21 cellular contexts compared by ENCODE assay signal in genomic region chr5:126098330-126099017, GRCh38.
DNase-seq lines count a peak whose midpoint lies in the region; FAIRE-seq and TF ChIP-seq lines count a peak whose summit lies in the region.
"Had no signal": no experiment of that assay in that cellular context is flagged by ENCODE, and none has a peak within 500 bp of the region (broad histone marks: within the 10 kb centered on the region; RNA-seq: fewer than 3 reads in every experiment).

No MANE protein-coding gene starts in this region.

- H2AFZ ChIP-seq in GM23248 (no peak overlapping the region), astrocyte (ENCODE audit: low read depth, low read length) (no peak overlapping the region)

- H3K27me3 Mint-ChIP-seq in astrocyte (ENCODE audit: low read depth, unreplicated experiment) = no peaks in the 10 kb centered on the region
- H3K27me3 Mint-ChIP-seq: activated naive CD8-positive, alpha-beta T cell treated with anti-CD3 and anti-CD28 coated beads, Interleukin-2, amount 50 U/mL, for 24 hours; activated T-helper 17 cell treated with anti-CD3 and anti-CD28 coated beads, Interleukin-2, amount 50 U/mL, for 72 hours had no signal

- H3K4me3 ChIP-seq in GM23248 (no peak overlapping the region), astrocyte (ENCODE audit: insufficient read depth, low read depth, low read length) (no peak overlapping the region)
- H3K4me3 ChIP-seq: GM12878, left ventricle myocardium inferior had no signal

- FAIRE-seq in astrocyte (lab: Jason Lieb, UNC) = peak; percentile 62
- FAIRE-seq: D721Med, endometrium, G401.6, GM12878 had no signal

- no peaks in the 10 kb centered on the region for H3K79me2 ChIP-seq in GM23248 (ENCODE audit: insufficient read depth)
- H3K79me2 ChIP-seq in astrocyte (ENCODE audit: insufficient read depth, low read length) = no peaks in the 10 kb centered on the region

- H3K9me3 Mint-ChIP-seq in astrocyte (ENCODE audit: unreplicated experiment) = peaks cover 5% of the 10 kb centered on the region
- H3K9me3 Mint-ChIP-seq: activated naive CD8-positive, alpha-beta T cell treated with anti-CD3 and anti-CD28 coated beads, Interleukin-2, amount 50 U/mL, for 24 hours; activated T-helper 17 cell treated with anti-CD3 and anti-CD28 coated beads, Interleukin-2, amount 50 U/mL, for 72 hours had no signal

- H3K4me2 ChIP-seq in GM23248 (ENCODE audit: unreplicated experiment) = peak overlapping the region; percentile 15
- peak overlapping the region; percentile 45 for H3K4me2 ChIP-seq in astrocyte (ENCODE audit: low read length)
- H3K4me2 ChIP-seq: KMS-11 had no signal

- no peak for TF ChIP-seq CTCF in astrocyte (IDR thresholded peaks at IDR 0.05; ENCODE audit: insufficient read depth, low read depth, low read length)

- H3F3A ChIP-seq in GM23248 (ENCODE audit: insufficient read depth) = peaks cover 11% of the 10 kb centered on the region

- no peaks in the 10 kb centered on the region for H4K20me1 ChIP-seq in GM23248 (ENCODE audit: insufficient read depth)
- H4K20me1 ChIP-seq in astrocyte (ENCODE audit: insufficient read depth, low read length) = no peaks in the 10 kb centered on the region

- H3K27ac Mint-ChIP-seq in astrocyte (ENCODE audit: unreplicated experiment) = peak overlapping the region; percentile 73
- H3K27ac Mint-ChIP-seq: activated naive CD8-positive, alpha-beta T cell treated with anti-CD3 and anti-CD28 coated beads, Interleukin-2, amount 50 U/mL, for 24 hours; activated T-helper 17 cell treated with anti-CD3 and anti-CD28 coated beads, Interleukin-2, amount 50 U/mL, for 72 hours had no signal

- H3K36me3 ChIP-seq in GM23248 (ENCODE audit: low read depth) (no peaks in the 10 kb centered on the region), astrocyte (ENCODE audit: insufficient read depth, low read length) (no peaks in the 10 kb centered on the region)
- H3K36me3 ChIP-seq: BE2C, left ventricle myocardium inferior had no signal

- no peaks in the 10 kb centered on the region for H3K9me2 ChIP-seq in GM23248 (ENCODE audit: insufficient read depth)

- peaks cover 7% of the 10 kb centered on the region for H3K4me1 Mint-ChIP-seq in astrocyte (ENCODE audit: low read depth, unreplicated experiment)
- H3K4me1 Mint-ChIP-seq: activated naive CD8-positive, alpha-beta T cell treated with anti-CD3 and anti-CD28 coated beads, Interleukin-2, amount 50 U/mL, for 24 hours; activated T-helper 17 cell treated with anti-CD3 and anti-CD28 coated beads, Interleukin-2, amount 50 U/mL, for 72 hours had no signal

- 0 out of 2 replicates have a peak overlapping the region, but pooled peaks have one; percentile 3 for H3K27ac ChIP-seq in GM23248
- peak overlapping the region; percentile 47 for H3K27ac ChIP-seq in astrocyte (ENCODE audit: low read depth, low read length)
- H3K27ac ChIP-seq: KMS-11, left ventricle myocardium inferior had no signal

- peak overlapping the region; percentile 55 for H3K4me3 Mint-ChIP-seq in astrocyte (ENCODE audit: unreplicated experiment)
- H3K4me3 Mint-ChIP-seq: activated naive CD8-positive, alpha-beta T cell treated with anti-CD3 and anti-CD28 coated beads, Interleukin-2, amount 50 U/mL, for 24 hours; activated T-helper 17 cell treated with anti-CD3 and anti-CD28 coated beads, Interleukin-2, amount 50 U/mL, for 72 hours had no signal

- H3K27me3 ChIP-seq in GM23248 (replicated peaks; ENCODE audit: insufficient read depth) = no peaks in the 10 kb centered on the region
- no peaks in the 10 kb centered on the region for H3K27me3 ChIP-seq in astrocyte (ENCODE audit: insufficient read depth, low read length)
- H3K27me3 ChIP-seq: BE2C had no signal

- H3K9me3 ChIP-seq in GM23248 (ENCODE audit: low read depth) (no peaks in the 10 kb centered on the region), astrocyte (ENCODE audit: insufficient read depth, low read depth, low read length) (no peaks in the 10 kb centered on the region)
- H3K9me3 ChIP-seq: BE2C had no signal

- H3K36me3 Mint-ChIP-seq in astrocyte (ENCODE audit: low read depth, unreplicated experiment) = no peaks in the 10 kb centered on the region

- peaks cover 11% of the 10 kb centered on the region for H3K4me1 ChIP-seq in GM23248 (ENCODE audit: insufficient read depth)
- H3K4me1 ChIP-seq in astrocyte (ENCODE audit: insufficient read depth, low read length) = peaks cover 3% of the 10 kb centered on the region

- in situ Hi-C loops in GM23248 (cut with MboI) = no loop called here

- 84 to 90% methylated on average over 1 of the region's 1 CpG for WGBS in GM23248 (ENCODE audit: low coverage in 1 of 2, low lambda C conversion rate in 2 of 2, missing lambda C conversion rate in 2 of 2), 2 experiments

- H3K9ac ChIP-seq in GM23248 (no peak overlapping the region), astrocyte (ENCODE audit: low read length) (peak overlapping the region; percentile 8)
- H3K9ac ChIP-seq: KMS-11 had no signal

- DNase-seq in GM23248 (peak; percentile 86), astrocyte (ENCODE audit: low read depth) (peak; percentile 79), fibroblast of peridontal ligament (ENCODE audit: extremely low read depth) (peak; percentile 74), smooth muscle cell of the brain vasculature (ENCODE audit: low read depth, low spot score) (peak; percentile 73), NCI-H748 treated with DMSO at 0.1 percent for 48 hours (lab: John Stamatoyannopoulos, UW) (no peak), CD1c-positive myeloid dendritic cell (ENCODE audit: extremely low spot score) (no peak)
- DNase-seq in stimulated activated CD4-positive, alpha-beta T cell treated with anti-CD3 and anti-CD28 coated beads, Interleukin-15, amount 100 ng/mL, for 24 hours = no peak
- DNase-seq: activated CD4-positive, alpha-beta T cell treated with anti-CD3 and anti-CD28 coated beads for 1 hour; activated naive CD8-positive, alpha-beta T cell treated with anti-CD3 and anti-CD28 coated beads, Interleukin-2, amount 50 U/mL, for 24 hours; BE2C; left ventricle myocardium inferior; NCI-H1092 treated with DMSO at 0.1 percent for 48 hours; OCI-M1; stimulated activated CD4-positive, alpha-beta T cell treated with anti-CD3 and anti-CD28 coated beads, Interleukin-4, amount 100 ng/mL, for 1 hour; T-helper 9 cell had no signal

Comparison
In these comparisons a context has a peak if more than half of its experiments do, and no peak if none do; other contexts are left out.
1. DNase-seq: peak in GM23248 (single experiment), astrocyte (single experiment), fibroblast of peridontal ligament (single experiment) and smooth muscle cell of the brain vasculature (single experiment); none in NCI-H748 treated with DMSO at 0.1 percent for 48 hours (single experiment), stimulated activated CD4-positive, alpha-beta T cell treated with anti-CD3 and anti-CD28 coated beads, Interleukin-15, amount 100 ng/mL, for 24 hours (single experiment) and CD1c-positive myeloid dendritic cell (single experiment).